ENCODE assay signal across 2 cellular contexts in the genomic region with DNA sequence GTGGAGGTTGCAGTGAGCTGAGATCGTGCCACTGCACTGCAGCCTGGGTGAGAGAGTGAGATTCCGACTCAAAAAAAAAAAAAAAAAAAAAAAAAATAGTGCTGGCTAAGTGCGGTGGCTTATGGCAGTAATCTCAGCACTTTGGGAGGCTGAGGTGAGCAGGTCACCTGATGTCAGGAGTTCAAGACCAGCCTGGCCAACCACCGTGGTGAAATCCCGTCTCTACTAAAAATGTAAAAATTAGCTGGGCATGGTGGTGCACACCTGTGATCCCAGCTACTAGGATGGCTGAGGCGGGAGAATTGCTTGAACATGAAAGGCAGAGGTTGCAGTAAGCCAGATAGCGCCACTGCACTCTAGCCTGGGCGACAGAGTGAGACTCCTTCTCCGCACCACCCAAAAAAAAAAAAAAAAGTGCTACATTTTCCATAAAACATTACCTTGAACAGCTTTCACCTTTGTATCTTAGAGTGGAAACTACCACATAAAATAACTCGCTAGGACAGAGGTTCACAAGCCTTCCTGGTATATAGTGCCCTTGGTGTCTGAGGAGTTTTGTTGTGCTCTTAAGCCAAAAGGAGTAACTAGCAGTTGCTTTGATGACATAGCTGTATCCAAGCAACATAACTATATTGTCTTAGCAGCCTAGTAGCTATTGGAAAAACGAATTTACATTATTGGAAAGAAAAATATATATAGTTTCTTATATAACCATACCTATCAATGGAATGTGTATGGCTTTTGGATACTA.
TF ChIP-seq lines count a peak whose summit lies in the region.

No MANE protein-coding gene starts in this region.

TF ChIP-seq in HEK293, 187 proteins besides CTCF, POLR2A, EP300 and RAD21 (continued from another document):
- TF ChIP-seq, protein P1, sequence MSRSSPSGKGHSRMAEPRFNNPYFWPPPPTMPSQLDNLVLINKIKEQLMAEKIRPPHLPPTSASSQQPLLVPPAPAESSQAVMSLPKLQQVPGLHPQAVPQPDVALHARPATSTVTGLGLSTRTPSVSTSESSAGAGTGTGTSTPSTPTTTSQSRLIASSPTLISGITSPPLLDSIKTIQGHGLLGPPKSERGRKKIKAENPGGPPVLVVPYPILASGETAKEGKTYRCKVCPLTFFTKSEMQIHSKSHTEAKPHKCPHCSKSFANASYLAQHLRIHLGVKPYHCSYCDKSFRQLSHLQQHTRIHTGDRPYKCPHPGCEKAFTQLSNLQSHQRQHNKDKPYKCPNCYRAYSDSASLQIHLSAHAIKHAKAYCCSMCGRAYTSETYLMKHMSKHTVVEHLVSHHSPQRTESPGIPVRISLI (tag by site-specific recombination; IDR thresholded peaks at IDR 0.05): peak; percentile 82

TF ChIP-seq in HEK293T, 16 proteins besides CTCF, POLR2A, EP300 and RAD21 (continued from another document):
- TF ChIP-seq, protein P2, sequence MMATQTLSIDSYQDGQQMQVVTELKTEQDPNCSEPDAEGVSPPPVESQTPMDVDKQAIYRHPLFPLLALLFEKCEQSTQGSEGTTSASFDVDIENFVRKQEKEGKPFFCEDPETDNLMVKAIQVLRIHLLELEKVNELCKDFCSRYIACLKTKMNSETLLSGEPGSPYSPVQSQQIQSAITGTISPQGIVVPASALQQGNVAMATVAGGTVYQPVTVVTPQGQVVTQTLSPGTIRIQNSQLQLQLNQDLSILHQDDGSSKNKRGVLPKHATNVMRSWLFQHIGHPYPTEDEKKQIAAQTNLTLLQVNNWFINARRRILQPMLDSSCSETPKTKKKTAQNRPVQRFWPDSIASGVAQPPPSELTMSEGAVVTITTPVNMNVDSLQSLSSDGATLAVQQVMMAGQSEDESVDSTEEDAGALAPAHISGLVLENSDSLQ (IDR thresholded peaks at IDR 0.05): no peak
- no peak for TF ChIP-seq TARDBP (IDR thresholded peaks at IDR 0.05)
- no peak; the same call in none of the 2 replicates for TF ChIP-seq ZNF384 (IDR thresholded peaks at IDR 0.05)
- no peak for TF ChIP-seq SUZ12 (IDR thresholded peaks at IDR 0.05)
- no peak for TF ChIP-seq ELF4 (IDR thresholded peaks at IDR 0.05)
- TF ChIP-seq SP1 (IDR thresholded peaks at IDR 0.05): no peak
- no peak for TF ChIP-seq ARNT (IDR thresholded peaks at IDR 0.05)
- no peak for TF ChIP-seq HDGF (IDR thresholded peaks at IDR 0.05; ENCODE audit: borderline replicate concordance)
